ENCODE assay signal across 8 cellular contexts in genomic region chr18:76496200-76496890, GRCh38. TPM values are rescaled to one million over a fixed set of nuclear protein-coding genes. Genes with fewer than 3 reads are reported as not detected.
DNase-seq lines count a peak whose midpoint lies in the region; ATAC-seq and TF ChIP-seq lines count a peak whose summit lies in the region.

No MANE protein-coding gene starts in this region.

- DNase-seq in activated T-cell treated with anti-CD3 and anti-CD28 coated beads for 1 hour (ENCODE audit: low read depth) (peak; percentile 8), activated T-cell treated with anti-CD3 and anti-CD28 coated beads for 4 hours (no peak), SIG-M5 treated with dmso at 0.1 percent for 504 hours (lab: John Stamatoyannopoulos, UW; ENCODE audit: unreplicated experiment) (peak; percentile 75), breast epithelium (ENCODE audit: low spot score in 2 of 2) (no peak), left colon (peak; percentile 75 to 78), HK-2 (ENCODE audit: unreplicated experiment) (no peak), globus pallidus (ENCODE audit: low spot score) (no peak)
- peak; percentile 33 to 34 for DNase-seq in stimulated activated CD4-positive, alpha-beta T cell treated with anti-CD3 and anti-CD28 coated beads, Interleukin-4, amount 100 ng/mL, for 4 hours

- intact Hi-C loops in breast epithelium (cut with DNase I; ENCODE audit: low total_unique reads) (no loop called here), left colon (cut with DNase I, micrococcal nuclease) (no loop called here)

- no peaks in the 10 kb centered on the region for H3K36me3 ChIP-seq in breast epithelium

- H3K27ac ChIP-seq in breast epithelium = peak overlapping the region; percentile 79 to 94

- no peak for TF ChIP-seq CTCF in breast epithelium (IDR thresholded peaks at IDR 0.05)

- ATAC-seq in left colon = peak; percentile 30

- no peaks in the 10 kb centered on the region for H3K27me3 ChIP-seq in breast epithelium

- no peak for TF ChIP-seq POLR2A in breast epithelium (IDR thresholded peaks at IDR 0.05)

- H3K4me1 ChIP-seq in breast epithelium = no peaks in the 10 kb centered on the region

- peak overlapping the region; percentile 72 to 99 (median 78) for H3K4me3 ChIP-seq in breast epithelium

- no peaks in the 10 kb centered on the region for H3K9me3 ChIP-seq in breast epithelium

RNA-seq across cellular contexts. Expression of gene ZNF516, which starts 1.3 kb away (rescaled TPM):
- total RNA-seq in breast epithelium (10 to 100 TPM; 12.0 to 33.4 (median 24.0) TPM), left colon (10 to 100 TPM; 23.1 to 23.6 TPM)

Comparison
In these comparisons a context has a peak if more than half of its experiments do, and no peak if none do; other contexts are left out.
1. DNase-seq: peak in activated T-cell treated with anti-CD3 and anti-CD28 coated beads for 1 hour (single experiment), SIG-M5 treated with dmso at 0.1 percent for 504 hours (single experiment), left colon (2 of 2) and stimulated activated CD4-positive, alpha-beta T cell treated with anti-CD3 and anti-CD28 coated beads, Interleukin-4, amount 100 ng/mL, for 4 hours (2 of 2); none in activated T-cell treated with anti-CD3 and anti-CD28 coated beads for 4 hours (single experiment), breast epithelium (0 of 2), HK-2 (single experiment) and globus pallidus (single experiment).